In the genomic region with DNA sequence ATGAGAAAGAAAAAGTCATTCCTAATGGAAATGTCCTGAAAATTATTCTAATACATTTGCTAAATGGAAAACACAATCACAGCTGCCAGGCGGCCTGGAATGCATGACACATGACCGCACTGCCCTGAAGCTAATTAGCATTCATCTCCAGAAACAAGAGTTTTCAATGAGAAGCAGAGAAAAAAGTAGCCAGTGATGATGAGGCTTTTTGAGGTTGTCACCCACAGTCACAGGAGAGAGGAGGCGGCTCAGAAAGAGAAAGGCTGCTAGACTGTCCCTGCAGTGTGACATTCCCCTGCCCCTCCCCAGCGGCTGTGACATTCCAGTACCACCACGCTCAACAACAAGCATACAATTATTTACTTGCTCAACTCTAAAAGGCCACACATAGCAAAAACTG, we compare ENCODE assay signal across 10 cellular contexts.
DNase-seq lines count a peak whose midpoint lies in the region; ATAC-seq, FAIRE-seq and TF ChIP-seq lines count a peak whose summit lies in the region.
"Had no signal": no experiment of that assay in that cellular context is flagged by ENCODE, and none has a peak within 500 bp of the region (broad histone marks: within the 10 kb centered on the region; RNA-seq: fewer than 3 reads in every experiment).

No MANE protein-coding gene starts in this region.

- intact Hi-C loops in right lobe of liver (cut with DNase I) (no loop called here), HepG2 (cut with micrococcal nuclease; ENCODE audit: unreplicated experiment) (no loop called here), K562 (cut with micrococcal nuclease) (no loop called here), testis (cut with DNase I; ENCODE audit: low total_unique reads) (no loop called here), upper lobe of right lung (cut with DNase I) (no loop called here)

- DNase-seq in right lobe of liver (no peak), HepG2 (ENCODE audit: low spot score) (no peak), K562 (ENCODE audit: extremely low read depth in 1 of 4, low spot score in 3 of 4) (no peak), left kidney (ENCODE audit: low read depth, low spot score) (peak; percentile 62), testis (peak; percentile 30), upper lobe of right lung (no peak)
- DNase-seq: heart right ventricle had no signal

- H2AFZ ChIP-seq in HepG2 (ENCODE audit: low read length) (no peak overlapping the region), K562 (ENCODE audit: low read depth, low read length) (no peak overlapping the region)

- TF ChIP-seq EP300 in HepG2 (IDR thresholded peaks at IDR 0.05; ENCODE audit: low read depth in 2 of 2, low read length in 2 of 2) (no peak), HepG2 (CRISPR knock-in tag; IDR thresholded peaks at IDR 0.05; ENCODE audit: borderline replicate concordance) (no peak), K562 (IDR thresholded peaks at IDR 0.05; ENCODE audit: low read length) (no peak)

- FAIRE-seq in HepG2 (lab: Jason Lieb, UNC): no peak
- no peak for FAIRE-seq in K562 (lab: Jason Lieb, UNC)
- FAIRE-seq: urothelium cell line had no signal

- H3K27me3 ChIP-seq in right lobe of liver: no peaks in the 10 kb centered on the region
- no peaks in the 10 kb centered on the region; a peak in 1 of 5 replicates for H3K27me3 ChIP-seq in HepG2 (ENCODE audit: control insufficient read depth in 1 of 2, insufficient read depth in 2 of 2, low read length in 2 of 2)
- H3K27me3 ChIP-seq in K562 (ENCODE audit: control insufficient read depth in 2 of 2, insufficient read depth in 2 of 2, low read length in 2 of 2): peaks cover 2 to 6% of the 10 kb centered on the region in 2 experiments; a peak in 2 of 5 replicates
- no peaks in the 10 kb centered on the region for H3K27me3 ChIP-seq in testis
- H3K27me3 ChIP-seq in upper lobe of right lung: no peaks in the 10 kb centered on the region

- H3K4me3 ChIP-seq in right lobe of liver (no peak overlapping the region), HepG2 (replicated peaks in 1 of 3; ENCODE audit: insufficient read depth in 1 of 3, low read depth in 2 of 3, low read length in 3 of 3) (no peak overlapping the region), K562 (no peak overlapping the region), testis (no peak overlapping the region), upper lobe of right lung (no peak overlapping the region)
- H3K4me3 ChIP-seq: heart right ventricle had no signal

- in situ Hi-C loops in HepG2 (cut with HindIII; ENCODE audit: extremely low pct_ligation_motif_present, low pct_unique_long_range_greater_than_20kb) (no loop called here), K562 (cut with MboI) (no loop called here)

- H3K79me2 ChIP-seq in HepG2 (ENCODE audit: insufficient read depth, low read length): no peaks in the 10 kb centered on the region
- H3K79me2 ChIP-seq in K562 (ENCODE audit: control insufficient read depth, insufficient read depth, low read length): no peaks in the 10 kb centered on the region

- TF ChIP-seq RAD21 in HepG2 (CRISPR knock-in tag; IDR thresholded peaks at IDR 0.05) (no peak), K562 (CRISPR knock-in tag; conservative IDR thresholded peaks at IDR 0.05 in 1 of 2, IDR thresholded peaks at IDR 0.05 in 1 of 2) (no peak)

- no peak overlapping the region for H3K27ac ChIP-seq in right lobe of liver
- H3K27ac ChIP-seq in HepG2 (ENCODE audit: extremely low read length, insufficient read depth, low read length): no peak overlapping the region
- H3K27ac ChIP-seq in K562 (ENCODE audit: extremely low read depth, low read depth, low read length): no peak overlapping the region
- no peak overlapping the region for H3K27ac ChIP-seq in testis
- H3K27ac ChIP-seq in upper lobe of right lung: no peak overlapping the region
- H3K27ac ChIP-seq: heart right ventricle had no signal

- H3K9me3 ChIP-seq in right lobe of liver (peaks cover 0 to 4% (median 0%) of the 10 kb centered on the region in 4 donors), HepG2 (ENCODE audit: low read length) (peaks cover 22% of the 10 kb centered on the region), K562 (replicated peaks; ENCODE audit: control insufficient read depth, insufficient read depth, low read depth, low read length) (no peaks in the 10 kb centered on the region), testis (no peaks in the 10 kb centered on the region), upper lobe of right lung (peaks cover 14% of the 10 kb centered on the region)

- peak in 3 of 4 donors; percentile 43 to 54 (median 46) for ATAC-seq in right lobe of liver
- no peak for ATAC-seq in HepG2
- ATAC-seq in K562: peak; percentile 36; the same call in 1 of the 3 replicates
- no peak for ATAC-seq in HG02610 (IDR thresholded peaks at IDR 0.05; ENCODE audit: unreplicated experiment)
- ATAC-seq in HG03460 (IDR thresholded peaks at IDR 0.05; ENCODE audit: unreplicated experiment): no peak
- no peak for ATAC-seq in upper lobe of right lung

- H3K4me2 ChIP-seq in HepG2 (ENCODE audit: low read depth, low read length) (no peak overlapping the region), K562 (ENCODE audit: insufficient read depth, low read length) (no peak overlapping the region)

- H3K9ac ChIP-seq in HepG2 (ENCODE audit: insufficient read depth, low read depth, low read length) (no peak overlapping the region), K562 (ENCODE audit: insufficient read depth in 1 of 2, low read depth in 2 of 2, low read length in 2 of 2) (no peak overlapping the region)

- TF ChIP-seq CTCF in right lobe of liver (IDR thresholded peaks at IDR 0.05) (no peak), HepG2 (CRISPR knock-in tag; IDR thresholded peaks at IDR 0.05) (no peak), K562 (IDR thresholded peaks at IDR 0.05 in 2 of 3, conservative IDR thresholded peaks at IDR 0.05 in 1 of 3; ENCODE audit: insufficient read depth in 2 of 3, low read depth in 1 of 3, low read length in 3 of 3) (no peak), testis (IDR thresholded peaks at IDR 0.05) (no peak), upper lobe of right lung (IDR thresholded peaks at IDR 0.05) (no peak)

- CTCF ChIA-PET in HepG2 (lab: Yijun Ruan, JAX; ENCODE audit: low intra/inter-chr PET ratio, low total read pairs): no interaction called here
- CTCF ChIA-PET in K562 (lab: Yijun Ruan, JAX; ENCODE audit: low intra/inter-chr PET ratio): no interaction called here

- no peak for TF ChIP-seq POLR2A in right lobe of liver (IDR thresholded peaks at IDR 0.05)
- TF ChIP-seq POLR2A in HepG2 (IDR thresholded peaks at IDR 0.05; ENCODE audit: insufficient read depth in 1 of 2, low read depth in 2 of 2, low read length in 2 of 2): no peak
- no peak for TF ChIP-seq POLR2A in K562 (conservative IDR thresholded peaks at IDR 0.05)
- no peak for TF ChIP-seq POLR2A in testis (IDR thresholded peaks at IDR 0.05)

- H3K9me1 ChIP-seq in K562 (ENCODE audit: control insufficient read depth, insufficient read depth, low read length): no peaks in the 10 kb centered on the region

- BruUV-seq in HepG2 (replicated peaks; lab: Mats Ljungman, UMichigan) (no TSS peak), K562 (replicated peaks; lab: Mats Ljungman, UMichigan) (no TSS peak)

- POLR2A ChIA-PET in HepG2 (lab: Yijun Ruan, JAX): no interaction called here
- POLR2A ChIA-PET in K562 (lab: Yijun Ruan, JAX): no interaction called here

- H3K4me1 ChIP-seq in right lobe of liver: no peaks in the 10 kb centered on the region
- no peaks in the 10 kb centered on the region for H3K4me1 ChIP-seq in HepG2 (ENCODE audit: insufficient read depth, low read length)
- no peaks in the 10 kb centered on the region for H3K4me1 ChIP-seq in K562 (replicated peaks in 1 of 2; ENCODE audit: control insufficient read depth in 2 of 2, insufficient read depth in 2 of 2, low read length in 2 of 2)
- H3K4me1 ChIP-seq in testis: peaks cover 13% of the 10 kb centered on the region
- no peaks in the 10 kb centered on the region for H3K4me1 ChIP-seq in upper lobe of right lung

- H3K36me3 ChIP-seq in right lobe of liver (peaks cover 0 to 3% (median 0%) of the 10 kb centered on the region in 4 donors), HepG2 (replicated peaks in 1 of 2; ENCODE audit: control insufficient read depth in 1 of 2, insufficient read depth in 2 of 2, low read length in 2 of 2) (no peaks in the 10 kb centered on the region), K562 (ENCODE audit: control insufficient read depth, insufficient read depth, low read length) (no peaks in the 10 kb centered on the region), testis (ENCODE audit: low read depth, missing control alignments) (no peaks in the 10 kb centered on the region), upper lobe of right lung (no peaks in the 10 kb centered on the region)
- H3K36me3 ChIP-seq: heart right ventricle had no signal

- H4K20me1 ChIP-seq in HepG2 (ENCODE audit: insufficient read depth, low read length) (no peaks in the 10 kb centered on the region), K562 (replicated peaks; ENCODE audit: control insufficient read depth, insufficient read depth, low read length) (no peaks in the 10 kb centered on the region)

- WGBS in right lobe of liver (ENCODE audit: insufficient coverage, low coverage, low lambda C conversion rate, missing lambda C conversion rate): 57% methylated on average over 4 of the region's 5 CpGs
- WGBS in HepG2 (ENCODE audit: low lambda C conversion rate): 33% methylated on average over 5 of the region's 5 CpGs
- 2% methylated on average over 5 of the region's 5 CpGs for WGBS in K562 (ENCODE audit: insufficient coverage, low coverage, missing lambda C conversion rate)
- WGBS in testis, 2 donors: 54% methylated on average over 5 of the region's 5 CpGs

TF ChIP-seq in HepG2, 621 proteins besides CTCF, POLR2A, EP300 and RAD21 (continues in another document):
- TF ChIP-seq SALL2 (CRISPR knock-in tag; IDR thresholded peaks at IDR 0.05) (no peak), ARHGAP35 (CRISPR knock-in tag; IDR thresholded peaks at IDR 0.05; ENCODE audit: borderline replicate concordance) (no peak), ZSCAN12 (CRISPR knock-in tag; IDR thresholded peaks at IDR 0.05) (no peak), CBX2 (IDR thresholded peaks at IDR 0.05; ENCODE audit: low read depth, low read length) (no peak), CBX2 (CRISPR knock-in tag; IDR thresholded peaks at IDR 0.05; ENCODE audit: low read depth) (no peak)

TF ChIP-seq in K562, 482 proteins besides CTCF, POLR2A, EP300 and RAD21 (continues in another document):
- TF ChIP-seq MAFG (tag; conservative IDR thresholded peaks at IDR 0.05): no peak
- TF ChIP-seq POLR2B (IDR thresholded peaks at IDR 0.05; ENCODE audit: low read depth, partially characterized antibody): no peak
- no peak for TF ChIP-seq BDP1 (IDR thresholded peaks at IDR 0.05; ENCODE audit: insufficient read depth, insufficient read length)
- no peak for TF ChIP-seq ZNF583 (CRISPR knock-in tag; IDR thresholded peaks at IDR 0.05)
- no peak for TF ChIP-seq ZNF23 (CRISPR knock-in tag; IDR thresholded peaks at IDR 0.05)
- no peak for TF ChIP-seq SRSF7 (optimal IDR thresholded peaks at IDR 0.05; ENCODE audit: low read depth, low read length)
- TF ChIP-seq MAZ (CRISPR knock-in tag; conservative IDR thresholded peaks at IDR 0.05 in 1 of 2, IDR thresholded peaks at IDR 0.05 in 1 of 2): no peak
- TF ChIP-seq, protein P1, sequence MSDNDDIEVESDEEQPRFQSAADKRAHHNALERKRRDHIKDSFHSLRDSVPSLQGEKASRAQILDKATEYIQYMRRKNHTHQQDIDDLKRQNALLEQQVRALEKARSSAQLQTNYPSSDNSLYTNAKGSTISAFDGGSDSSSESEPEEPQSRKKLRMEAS (CRISPR knock-in tag; IDR thresholded peaks at IDR 0.05): no peak

Comparison
In these comparisons a context has a peak if more than half of its experiments do, and no peak if none do; other contexts are left out.
1. ATAC-seq: peak in right lobe of liver (3 of 4) and K562 (single experiment); none in HepG2 (single experiment), HG02610 (single experiment), HG03460 (single experiment) and upper lobe of right lung (single experiment).
2. DNase-seq: peak in left kidney (single experiment) and testis (single experiment); none in right lobe of liver (0 of 3), HepG2 (single experiment), K562 (0 of 4) and upper lobe of right lung (single experiment).